In the genomic region with DNA sequence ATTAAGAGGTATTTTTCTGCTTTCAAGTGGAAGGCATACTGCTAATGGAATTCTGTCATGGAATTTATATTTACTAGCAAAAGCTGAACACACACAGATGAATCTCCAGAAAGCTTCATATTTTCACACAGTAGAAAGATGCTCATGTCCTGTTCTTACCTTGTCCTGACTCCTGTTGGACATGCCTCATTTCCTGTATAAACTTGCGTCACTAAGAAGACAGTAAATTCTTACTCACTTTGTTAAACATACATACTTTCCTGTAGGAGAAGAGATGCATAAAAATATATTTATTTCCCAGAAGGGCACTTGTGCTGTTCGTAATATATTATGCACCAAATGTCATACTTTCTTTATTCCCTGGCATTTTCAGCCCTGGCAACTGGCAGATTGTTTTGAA, we compare ENCODE assay signal across 20 cellular contexts.
DNase-seq lines count a peak whose midpoint lies in the region; ATAC-seq, FAIRE-seq and TF ChIP-seq lines count a peak whose summit lies in the region.
"Had no signal": no experiment of that assay in that cellular context is flagged by ENCODE, and none has a peak within 500 bp of the region (broad histone marks: within the 10 kb centered on the region; RNA-seq: fewer than 3 reads in every experiment).

No MANE protein-coding gene starts in this region.

- H3K4me3 ChIP-seq in endothelial cell of umbilical vein (replicated peaks in 1 of 3; ENCODE audit: insufficient read depth in 1 of 3, low read depth in 1 of 3, low read length in 3 of 3) (no peak overlapping the region), muscle layer of duodenum (ENCODE audit: low read depth in 1 of 2, low read length in 2 of 2) (no peak overlapping the region)
- H3K4me3 ChIP-seq: sigmoid colon, thoracic aorta had no signal

- POLR2A ChIA-PET in endothelial cell of umbilical vein (lab: Charles Lee): no interaction called here

- no peak for TF ChIP-seq POLR2A in endothelial cell of umbilical vein (IDR thresholded peaks at IDR 0.05; ENCODE audit: low read depth, low read length)

- H2AFZ ChIP-seq in endothelial cell of umbilical vein (ENCODE audit: low read depth, low read length): no peak overlapping the region

- H3K9me3 ChIP-seq in endothelial cell of umbilical vein (replicated peaks; ENCODE audit: control insufficient read depth, insufficient read depth, low read length): no peaks in the 10 kb centered on the region
- no peaks in the 10 kb centered on the region for H3K9me3 ChIP-seq in muscle layer of duodenum (ENCODE audit: control insufficient read depth in 1 of 2, low read length in 2 of 2)
- H3K9me3 ChIP-seq: BE2C, sigmoid colon, thoracic aorta had no signal

- dilution Hi-C loops in endothelial cell of umbilical vein (cut with MboI; ENCODE audit: extremely low pct_ligation_motif_present, low sequenced_read_pairs): no loop called here

- H3K4me1 ChIP-seq in endothelial cell of umbilical vein (ENCODE audit: control insufficient read depth, extremely low read depth, insufficient read depth, low read length): peaks cover 67% of the 10 kb centered on the region
- no peaks in the 10 kb centered on the region for H3K4me1 ChIP-seq in muscle layer of duodenum (ENCODE audit: control insufficient read depth in 1 of 2, insufficient read depth in 2 of 2, low read length in 2 of 2)
- H3K4me1 ChIP-seq: BE2C had no signal

- TF ChIP-seq CTCF in endothelial cell of umbilical vein (IDR thresholded peaks at IDR 0.05; ENCODE audit: extremely low read depth in 1 of 2, insufficient read depth in 1 of 2, low read depth in 1 of 2, low read length in 2 of 2): no peak

- H3K4me2 ChIP-seq in endothelial cell of umbilical vein (ENCODE audit: insufficient read depth, low read length): peak overlapping the region; percentile 57

- H3K27ac ChIP-seq in endothelial cell of umbilical vein (ENCODE audit: insufficient read depth, low read depth, low read length): peak overlapping the region; percentile 89
- H3K27ac ChIP-seq in muscle layer of duodenum (ENCODE audit: low read length): peak overlapping the region; percentile 68

- DNase-seq in EL (peak; percentile 56), RCC 7860 (ENCODE audit: low spot score) (peak; percentile 49), endothelial cell of umbilical vein (ENCODE audit: low read depth, low spot score) (peak; percentile 62), NCI-H1105 treated with DMSO at 0.1 percent for 48 hours (lab: John Stamatoyannopoulos, UW) (no peak), NCI-H2171 treated with DMSO at 0.1 percent for 48 hours (lab: John Stamatoyannopoulos, UW) (no peak)
- DNase-seq: activated CD8-positive, alpha-beta memory T cell treated with anti-CD3 and anti-CD28 coated beads, Interleukin-2, amount 10 ng/mL, durations not matched to agents 7 days and 5 days; activated effector memory CD4-positive, alpha-beta T cell treated with anti-CD3 and anti-CD28 coated beads, Interleukin-2, amount 50 U/mL, for 16 hours; BE2C; hypothalamus; NCI-H2081 treated with DMSO at 0.1 percent for 48 hours; NCI-H748 treated with DMSO at 0.1 percent for 48 hours; occipital lobe; sigmoid colon; stimulated activated CD4-positive, alpha-beta T cell treated with anti-CD3 and anti-CD28 coated beads, Interleukin-4, amount 100 ng/mL, for 1 hour had no signal

- no peaks in the 10 kb centered on the region for H3K27me3 ChIP-seq in endothelial cell of umbilical vein (ENCODE audit: control insufficient read depth in 2 of 2, insufficient read depth in 2 of 2, low read length in 2 of 2)
- H3K27me3 ChIP-seq in muscle layer of duodenum (ENCODE audit: low read depth, low read length): no peaks in the 10 kb centered on the region
- H3K27me3 ChIP-seq: BE2C, sigmoid colon had no signal

- ATAC-seq in GM18861 (IDR thresholded peaks at IDR 0.05; ENCODE audit: unreplicated experiment) (no peak), GM21390 (IDR thresholded peaks at IDR 0.05; ENCODE audit: unreplicated experiment) (no peak)
- ATAC-seq: activated CD4-positive, CD25-positive, alpha-beta regulatory T cell treated with anti-CD3 and anti-CD28 coated beads, Interleukin-2, amount 50 U/mL, for 24 hours; activated CD8-positive, alpha-beta memory T cell treated with anti-CD3 and anti-CD28 coated beads, Interleukin-2, amount 10 ng/mL, durations not matched to agents 7 days and 5 days; left lobe of liver had no signal

- intact Hi-C loops in endothelial cell of umbilical vein (cut with micrococcal nuclease): loop anchor here (1.0 kb wide), 3 partner anchors 24 to 215 kb away; no protein-coding TSS in a partner anchor

- CTCF ChIA-PET in endothelial cell of umbilical vein (lab: Charles Lee): interaction anchor here (1.9 kb wide), 1 partner anchor 204 kb away, joined by 4 read pairs; no protein-coding TSS in a partner anchor

- H3K9ac ChIP-seq in endothelial cell of umbilical vein (replicated peaks; ENCODE audit: extremely low read depth, insufficient read depth, low read length): peak overlapping the region; percentile 61

- no TSS peak for BruUV-seq in endothelial cell of umbilical vein (replicated peaks; lab: Mats Ljungman, UMichigan)

- H3K36me3 ChIP-seq in endothelial cell of umbilical vein (ENCODE audit: control insufficient read depth in 2 of 2, extremely low read depth in 1 of 2, insufficient read depth in 2 of 2, low read length in 2 of 2) (no peaks in the 10 kb centered on the region), muscle layer of duodenum (ENCODE audit: control insufficient read depth in 1 of 2, insufficient read depth in 2 of 2, low read length in 2 of 2) (no peaks in the 10 kb centered on the region)
- H3K36me3 ChIP-seq: BE2C, sigmoid colon, thoracic aorta had no signal

- no peaks in the 10 kb centered on the region for H3K9me1 ChIP-seq in endothelial cell of umbilical vein (replicated peaks; ENCODE audit: control insufficient read depth, extremely low read depth, insufficient read depth, low read length)

- FAIRE-seq in RCC 7860 (lab: Jason Lieb, UNC): no peak
- FAIRE-seq in endothelial cell of umbilical vein (lab: Jason Lieb, UNC): no peak

- no peaks in the 10 kb centered on the region for H4K20me1 ChIP-seq in endothelial cell of umbilical vein (replicated peaks; ENCODE audit: control insufficient read depth, extremely low read depth, insufficient read depth, low read length)

- no peaks in the 10 kb centered on the region for H3K79me2 ChIP-seq in endothelial cell of umbilical vein (ENCODE audit: control insufficient read depth, insufficient read depth, low read length)

TF ChIP-seq in endothelial cell of umbilical vein, 7 proteins besides CTCF, POLR2A, EP300 and RAD21:
- TF ChIP-seq FOS (IDR thresholded peaks at IDR 0.05; ENCODE audit: borderline replicate concordance, insufficient read depth, low read length) (peak; percentile 68), MYC (IDR thresholded peaks at IDR 0.05; ENCODE audit: low read depth, low read length) (no peak), JUN (IDR thresholded peaks at IDR 0.05; ENCODE audit: borderline replicate concordance, insufficient read depth, insufficient read length, low read depth) (peak; percentile 48), EZH2 (IDR thresholded peaks at IDR 0.05; ENCODE audit: borderline replicate concordance, low read depth, low read length, severe bottlenecking) (no peak), POLR2AphosphoS5 (IDR thresholded peaks at IDR 0.05; ENCODE audit: insufficient read depth, low read depth, low read length) (no peak)
- TF ChIP-seq, protein P1, sequence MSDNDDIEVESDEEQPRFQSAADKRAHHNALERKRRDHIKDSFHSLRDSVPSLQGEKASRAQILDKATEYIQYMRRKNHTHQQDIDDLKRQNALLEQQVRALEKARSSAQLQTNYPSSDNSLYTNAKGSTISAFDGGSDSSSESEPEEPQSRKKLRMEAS (IDR thresholded peaks at IDR 0.05; ENCODE audit: insufficient read depth, insufficient read length): no peak

Comparison
In these comparisons a context has a peak if more than half of its experiments do, and no peak if none do; other contexts are left out.
1. DNase-seq: peak in EL (single experiment), RCC 7860 (single experiment) and endothelial cell of umbilical vein (single experiment); none in NCI-H1105 treated with DMSO at 0.1 percent for 48 hours (single experiment) and NCI-H2171 treated with DMSO at 0.1 percent for 48 hours (single experiment).